Comparison of ENCODE assay signal across 21 cellular contexts in the genomic region with DNA sequence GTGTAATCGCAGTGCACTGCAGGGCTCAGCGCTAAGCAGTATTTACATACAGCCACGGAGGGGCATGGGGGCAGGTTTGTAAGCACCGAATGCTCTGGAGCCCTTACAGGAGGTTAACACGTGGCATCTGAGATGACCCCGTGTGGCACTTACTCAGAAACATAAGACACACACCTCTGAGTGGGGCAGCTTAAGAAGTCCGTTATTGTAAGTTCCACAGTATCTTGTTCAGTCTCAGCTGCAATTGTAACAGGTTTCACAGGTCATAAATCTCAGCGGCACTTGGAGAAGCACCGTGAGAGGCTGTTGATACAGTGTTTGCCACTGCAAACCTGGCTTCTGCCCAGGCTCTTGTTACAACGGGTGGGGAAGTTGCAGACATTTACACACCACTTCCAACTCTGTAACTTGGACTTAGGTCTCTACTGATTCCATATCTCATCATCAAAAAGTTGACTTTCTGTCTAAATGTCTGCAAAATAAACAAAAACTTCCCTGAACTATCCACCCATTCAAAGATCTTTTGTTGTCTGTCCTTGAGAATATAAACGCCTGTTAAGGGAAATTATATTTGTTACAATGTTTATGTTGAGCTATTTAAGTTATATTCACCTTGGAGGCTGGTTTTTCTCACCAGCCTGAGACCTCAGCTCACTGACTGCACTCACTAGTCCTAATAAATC. TPM values are rescaled to one million over a fixed set of nuclear protein-coding genes. Genes with fewer than 3 reads are reported as not detected.
DNase-seq lines count a peak whose midpoint lies in the region; ATAC-seq and TF ChIP-seq lines count a peak whose summit lies in the region.
"Had no signal": no experiment of that assay in that cellular context is flagged by ENCODE, and none has a peak within 500 bp of the region (broad histone marks: within the 10 kb centered on the region; RNA-seq: fewer than 3 reads in every experiment).

No MANE protein-coding gene starts in this region.

- H3K4me3 ChIP-seq in hepatocyte, result no peak overlapping the region
- no peak overlapping the region for H3K4me3 ChIP-seq in psoas muscle
- no peak overlapping the region for H3K4me3 ChIP-seq in mesenchymal stem cell (ENCODE audit: insufficient read depth in 1 of 2, low read depth in 1 of 2, low read length in 2 of 2)
- H3K4me3 ChIP-seq: stomach, uterus had no signal

- H3K4me1 ChIP-seq in hepatocyte (ENCODE audit: insufficient read depth) (no peaks in the 10 kb centered on the region), psoas muscle (no peaks in the 10 kb centered on the region), mesenchymal stem cell (ENCODE audit: control insufficient read depth, insufficient read depth, low read depth, low read length) (peaks cover 1% of the 10 kb centered on the region)
- H3K4me1 ChIP-seq: uterus had no signal

- DNase-seq in DMS53 (lab: John Stamatoyannopoulos, UW), result peak; percentile 38
- no peak for DNase-seq in DMS53 treated with DMSO at 0.1 percent for 48 hours (lab: John Stamatoyannopoulos, UW; ENCODE audit: unreplicated experiment)
- DNase-seq in NCI-H187 treated with DMSO at 0.1 percent for 48 hours (lab: John Stamatoyannopoulos, UW), result peak; percentile 82
- peak; percentile 57 for DNase-seq in hepatocyte (ENCODE audit: low spot score)
- DNase-seq in psoas muscle, result no peak
- DNase-seq in activated CD4-positive, alpha-beta T cell treated with anti-CD3 and anti-CD28 coated beads for 4 hours, result no peak
- DNase-seq in mesenchymal stem cell, result no peak
- DNase-seq: activated CD8-positive, alpha-beta memory T cell treated with anti-CD3 and anti-CD28 coated beads, Interleukin-2, amount 50 U/mL, for 4 hours; activated naive CD4-positive, alpha-beta T cell treated with Interleukin-2 at 50 U/mL for 16 hours; C1 segment of cervical spinal cord; cerebellar nuclear complex; foreskin melanocyte; GOT3; naive thymus-derived CD4-positive, alpha-beta T cell; NCI-H2081 treated with DMSO at 0.1 percent for 48 hours; stomach; T-helper 2 cell; uterus had no signal

- WGBS in hepatocyte (ENCODE audit: low lambda C conversion rate, missing lambda C conversion rate), result 32% methylated on average over 11 of the region's 11 CpGs
- WGBS in psoas muscle, 3 donors, result 13 to 14% (median 13%) methylated on average over 11 of the region's 11 CpGs
- WGBS in mesenchymal stem cell, result 46% methylated on average over 10 of the region's 11 CpGs

- TF ChIP-seq CTCF in hepatocyte (IDR thresholded peaks at IDR 0.05; ENCODE audit: poor library complexity) (no peak), psoas muscle (IDR thresholded peaks at IDR 0.05) (no peak)

- no peak overlapping the region for H3K4me2 ChIP-seq in hepatocyte
- no peak overlapping the region for H3K4me2 ChIP-seq in mesenchymal stem cell (ENCODE audit: low read length, poor library complexity, severe bottlenecking)

- no peaks in the 10 kb centered on the region for H3K9me3 ChIP-seq in hepatocyte (ENCODE audit: low read depth)
- no peaks in the 10 kb centered on the region for H3K9me3 ChIP-seq in psoas muscle
- peaks cover 6% of the 10 kb centered on the region for H3K9me3 ChIP-seq in mesenchymal stem cell (ENCODE audit: control insufficient read depth, low read length)
- H3K9me3 ChIP-seq: uterus had no signal

- H3K36me3 ChIP-seq in hepatocyte (replicated peaks; ENCODE audit: insufficient read depth, low read depth) (no peaks in the 10 kb centered on the region), psoas muscle (ENCODE audit: insufficient read depth in 1 of 2, low read depth in 1 of 2) (no peaks in the 10 kb centered on the region), mesenchymal stem cell (ENCODE audit: control insufficient read depth in 1 of 2, insufficient read depth in 2 of 2, low read depth in 1 of 2, low read length in 2 of 2) (no peaks in the 10 kb centered on the region)
- H3K36me3 ChIP-seq: stomach, uterus had no signal

- no peak overlapping the region for H2BK5ac ChIP-seq in mesenchymal stem cell (ENCODE audit: low read depth, low read length, poor library complexity, severe bottlenecking)

- H3K27ac ChIP-seq in hepatocyte, result no peak overlapping the region
- H3K27ac ChIP-seq in psoas muscle, result no peak overlapping the region
- H3K27ac ChIP-seq in mesenchymal stem cell (ENCODE audit: low read length, poor library complexity, severe bottlenecking), result no peak overlapping the region
- H3K27ac ChIP-seq: stomach, uterus had no signal

- no peak overlapping the region for H3K23ac ChIP-seq in mesenchymal stem cell (ENCODE audit: low read length in 2 of 2)

- H2AK5ac ChIP-seq in mesenchymal stem cell (ENCODE audit: low read length, severe bottlenecking), result no peak overlapping the region

- ATAC-seq in psoas muscle (peak in 3 of 4 donors; percentile 37 to 57 (median 46)), GM18873 (IDR thresholded peaks at IDR 0.05; ENCODE audit: low FRiP score, unreplicated experiment) (no peak)
- ATAC-seq: naive thymus-derived CD4-positive, alpha-beta T cell had no signal

- H3K27me3 ChIP-seq in hepatocyte (peaks cover 17% of the 10 kb centered on the region), psoas muscle (ENCODE audit: insufficient read depth in 3 of 3, low read length in 2 of 3) (peaks cover 3 to 75% (median 15%) of the 10 kb centered on the region in 3 donors), mesenchymal stem cell (ENCODE audit: control insufficient read depth in 1 of 2, insufficient read depth in 1 of 2, low read length in 2 of 2) (peaks cover 63 to 84% of the 10 kb centered on the region in 2 experiments)

- H3K79me2 ChIP-seq in hepatocyte, result no peaks in the 10 kb centered on the region

- H3K9me2 ChIP-seq in hepatocyte (replicated peaks; ENCODE audit: insufficient read depth), result no peaks in the 10 kb centered on the region

- H2AFZ ChIP-seq in hepatocyte (no peak overlapping the region), mesenchymal stem cell (ENCODE audit: low read depth, low read length) (no peak overlapping the region)

- no peak overlapping the region for H2BK12ac ChIP-seq in mesenchymal stem cell (ENCODE audit: low read length in 2 of 2)

- no peak overlapping the region for H3K14ac ChIP-seq in mesenchymal stem cell (ENCODE audit: low read length in 2 of 2)

- intact Hi-C loops in psoas muscle (cut with DNase I), result no loop called here

- H3K79me1 ChIP-seq in mesenchymal stem cell (replicated peaks; ENCODE audit: low read length, poor library complexity, severe bottlenecking), result no peaks in the 10 kb centered on the region

- no peaks in the 10 kb centered on the region for H4K20me1 ChIP-seq in hepatocyte (ENCODE audit: insufficient read depth, poor library complexity, severe bottlenecking)

- no peak overlapping the region for H4K91ac ChIP-seq in mesenchymal stem cell (ENCODE audit: low read length)

- H3K9ac ChIP-seq in mesenchymal stem cell (ENCODE audit: low read length), result no peak overlapping the region

- H4K8ac ChIP-seq in mesenchymal stem cell (ENCODE audit: low read length), result no peak overlapping the region

- no peak overlapping the region for H3K4ac ChIP-seq in mesenchymal stem cell (ENCODE audit: low read depth in 1 of 2, low read length in 2 of 2)

- H2BK120ac ChIP-seq in mesenchymal stem cell (ENCODE audit: low read depth, low read length), result no peak overlapping the region

- no peak overlapping the region for H3K18ac ChIP-seq in mesenchymal stem cell (ENCODE audit: low read depth in 1 of 2, low read length in 2 of 2)

- H2BK15ac ChIP-seq in mesenchymal stem cell (ENCODE audit: low read depth, poor library complexity, severe bottlenecking), result no peak overlapping the region

RNA-seq across cellular contexts. Expression of gene CPLX1, which starts 10.3 kb away (rescaled TPM):
- total RNA-seq in hepatocyte, result 0.16 and 0.30 TPM in 2 replicates
- polyA plus RNA-seq in hepatocyte, result 1.6 and 2.0 TPM in 2 replicates
- total RNA-seq in psoas muscle, result 1 to 10 TPM; 1.3 to 1.6 (median 1.5) TPM
- 1 to 10 TPM in 1 of 3 donors, under 1 TPM in 2; 0.44 to 2.3 (median 0.66) TPM for polyA plus RNA-seq in psoas muscle
- polyA plus RNA-seq in mesenchymal stem cell (2013, experiment 1 of 2), result 0.14 TPM
- 0.10 TPM for polyA plus RNA-seq in mesenchymal stem cell (2013, experiment 2 of 2)
- total RNA-seq: Daoy, lung microvascular endothelial cell had no signal

Comparison
In these comparisons a context has a peak if more than half of its experiments do, and no peak if none do; other contexts are left out.
1. DNase-seq: peak in DMS53 (single experiment), NCI-H187 treated with DMSO at 0.1 percent for 48 hours (single experiment) and hepatocyte (single experiment); none in DMS53 treated with DMSO at 0.1 percent for 48 hours (single experiment), psoas muscle (0 of 2), activated CD4-positive, alpha-beta T cell treated with anti-CD3 and anti-CD28 coated beads for 4 hours (0 of 2) and mesenchymal stem cell (single experiment).